8 cellular contexts compared by ENCODE assay signal in the genomic region with DNA sequence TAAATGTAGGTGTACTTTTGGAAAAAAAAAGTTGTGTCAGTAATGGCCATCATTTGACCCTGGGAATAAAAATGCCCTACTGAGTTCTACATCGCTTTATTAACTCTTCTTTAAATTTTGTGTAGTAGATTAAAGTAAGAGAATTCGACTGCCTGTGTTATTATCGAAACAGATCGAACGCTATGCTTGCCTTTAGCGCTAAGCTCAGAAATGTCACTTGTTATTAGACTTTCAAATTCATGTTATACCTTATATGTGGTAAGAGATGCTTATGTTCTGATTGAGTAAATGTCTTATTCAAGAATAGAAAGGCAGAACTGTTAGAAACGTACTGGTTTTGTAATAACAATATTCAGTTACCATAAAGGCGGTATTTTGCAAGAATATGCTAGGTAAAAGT. TPM values are rescaled to one million over a fixed set of nuclear protein-coding genes. Genes with fewer than 3 reads are reported as not detected.
DNase-seq lines count a peak whose midpoint lies in the region; ATAC-seq and TF ChIP-seq lines count a peak whose summit lies in the region.

No MANE protein-coding gene starts in this region.

- ATAC-seq in RWPE2 (ENCODE audit: low read depth): no peak

- H3F3A ChIP-seq in DOHH2 (ENCODE audit: control insufficient read depth, insufficient read depth): peaks cover 14% of the 10 kb centered on the region

- TF ChIP-seq CTCF in DOHH2 (IDR thresholded peaks at IDR 0.05; ENCODE audit: low read depth, low read length, poor library complexity, severe bottlenecking) (no peak), RWPE2 (IDR thresholded peaks at IDR 0.05; ENCODE audit: poor library complexity, severe bottlenecking) (no peak), ovary (IDR thresholded peaks at IDR 0.05) (no peak)

- H3K27ac ChIP-seq in DOHH2 (ENCODE audit: low read depth, low read length) (no peak overlapping the region), RWPE2 (ENCODE audit: poor library complexity, severe bottlenecking) (peak overlapping the region; percentile 92), esophagus (ENCODE audit: low read depth in 2 of 2, low read length in 1 of 2) (peak overlapping the region in 1 of 2 donors; percentile 97), ovary (peak overlapping the region in 1 of 2 donors; percentile 87)

- H3K79me2 ChIP-seq in DOHH2 (ENCODE audit: control insufficient read depth, low read length): peaks cover 81% of the 10 kb centered on the region

- TF ChIP-seq POLR2A in ovary (IDR thresholded peaks at IDR 0.05): no peak

- H3K4me2 ChIP-seq in DOHH2 (ENCODE audit: low read length): peak overlapping the region; percentile 81

- H3K4me1 ChIP-seq in DOHH2 (ENCODE audit: control insufficient read depth, low read length) (peaks cover 65% of the 10 kb centered on the region), RWPE2 (ENCODE audit: insufficient read depth, poor library complexity, severe bottlenecking) (peaks cover 3% of the 10 kb centered on the region), esophagus (ENCODE audit: control insufficient read depth in 2 of 2, insufficient read depth in 2 of 2, low read length in 1 of 2) (peaks cover 0 to 4% of the 10 kb centered on the region in 2 donors), ovary (ENCODE audit: insufficient read depth) (peaks cover 9% of the 10 kb centered on the region)

- H3K36me3 ChIP-seq in DOHH2 (ENCODE audit: control insufficient read depth, low read length) (peaks cover 61% of the 10 kb centered on the region), RWPE2 (ENCODE audit: low read depth) (peaks cover 10% of the 10 kb centered on the region), esophagus (ENCODE audit: control insufficient read depth in 2 of 2, insufficient read depth in 2 of 2, low read length in 1 of 2) (no peaks in the 10 kb centered on the region), ovary (no peaks in the 10 kb centered on the region)

- H3K27me3 ChIP-seq in DOHH2 (ENCODE audit: control insufficient read depth, low read length) (no peaks in the 10 kb centered on the region), RWPE2 (ENCODE audit: insufficient read depth, poor library complexity, severe bottlenecking) (no peaks in the 10 kb centered on the region), esophagus (ENCODE audit: control insufficient read depth in 1 of 2, insufficient read depth in 2 of 2, low read length in 2 of 2) (no peaks in the 10 kb centered on the region), ovary (no peaks in the 10 kb centered on the region)

- H3K4me3 ChIP-seq in DOHH2 (ENCODE audit: low read length): peak overlapping the region; percentile 82
- H3K4me3 ChIP-seq in RWPE2 (ENCODE audit: severe bottlenecking): peak overlapping the region; percentile 75
- peak overlapping the region; percentile 62 to 97 for H3K4me3 ChIP-seq in esophagus (ENCODE audit: low read depth in 1 of 2, low read length in 2 of 2)
- peak overlapping the region; percentile 92 for H3K4me3 ChIP-seq in ovary

- H4K20me1 ChIP-seq in DOHH2 (ENCODE audit: control insufficient read depth, insufficient read depth, low read depth, low read length): peaks cover 24% of the 10 kb centered on the region; the same call in 1 of the 2 replicates

- no peak for TF ChIP-seq EP300 in ovary (IDR thresholded peaks at IDR 0.05)

- no peaks in the 10 kb centered on the region for H3K9me3 ChIP-seq in DOHH2 (ENCODE audit: control insufficient read depth, insufficient read depth, low read length)
- H3K9me3 ChIP-seq in RWPE2 (ENCODE audit: severe bottlenecking): no peaks in the 10 kb centered on the region
- H3K9me3 ChIP-seq in esophagus (ENCODE audit: control insufficient read depth in 2 of 2, insufficient read depth in 1 of 2, low read depth in 1 of 2, low read length in 1 of 2): no peaks in the 10 kb centered on the region
- H3K9me3 ChIP-seq in ovary: no peaks in the 10 kb centered on the region

- no peaks in the 10 kb centered on the region for H3K9me2 ChIP-seq in DOHH2 (replicated peaks; ENCODE audit: control insufficient read depth, low read length)

- intact Hi-C loops in ovary (cut with DNase I): loop anchor here in 1 of 4 donors (10.0 kb wide), 1 partner anchor 1292 kb away; the partner anchor contains the start of gene RAB1A

- DNase-seq in RWPE2 (ENCODE audit: low spot score) (no peak), ovary (no peak), NCI-H1105 treated with DMSO at 0.1 percent for 48 hours (lab: John Stamatoyannopoulos, UW) (no peak), NCI-H187 (lab: John Stamatoyannopoulos, UW) (no peak), hypothalamus (lab: John Stamatoyannopoulos, UW) (no peak), amniotic stem cell (lab: John Stamatoyannopoulos, UW) (no peak)

- 66 to 67% methylated on average over 8 of the region's 8 CpGs for WGBS in esophagus, 2 donors
- 31 to 49% (median 46%) methylated on average over 8 of the region's 8 CpGs for WGBS in ovary, 3 donors

RNA-seq across cellular contexts. Expression of gene UGP2, which starts 1.4 kb away (rescaled TPM):
- polyA plus RNA-seq in esophagus (10 to 100 TPM; 75.3 to 79.9 TPM), ovary (100 to 1,000 TPM in 1 of 2 donors, 10 to 100 TPM in 1; 63.7 to 129 TPM)
- 10 to 100 TPM; 74.0 to 100.0 (median 85.1) TPM for total RNA-seq in ovary
